Comparison of ENCODE assay signal across 11 cellular contexts in genomic region chr19:48815870-48816501, GRCh38. TPM values are rescaled to one million over a fixed set of nuclear protein-coding genes. Genes with fewer than 3 reads are reported as not detected.
DNase-seq lines count a peak whose midpoint lies in the region; ATAC-seq, FAIRE-seq and TF ChIP-seq lines count a peak whose summit lies in the region.
"Had no signal": no experiment of that assay in that cellular context is flagged by ENCODE, and none has a peak within 500 bp of the region (broad histone marks: within the 10 kb centered on the region; RNA-seq: fewer than 3 reads in every experiment).

No MANE protein-coding gene starts in this region.

- ATAC-seq in GM12878 = peak; percentile 51

- no peak for TF ChIP-seq POLR2A in GM12878 (IDR thresholded peaks at IDR 0.05; ENCODE audit: low read depth, low read length)

- peak overlapping the region; percentile 18; the same call in 1 of the 2 replicates for H3K9ac ChIP-seq in GM12878 (ENCODE audit: control insufficient read depth, insufficient read depth, low read length)
- peak overlapping the region; percentile 43 for H3K9ac ChIP-seq in mucosa of stomach (ENCODE audit: low read length)

- H3K36me3 ChIP-seq in GM12878 (ENCODE audit: control insufficient read depth in 2 of 2, insufficient read depth in 2 of 2, low read length in 1 of 2) (no peaks in the 10 kb centered on the region), mucosa of stomach (ENCODE audit: control insufficient read depth, insufficient read depth, low read length) (no peaks in the 10 kb centered on the region)

- H3K4me3 ChIP-seq in GM12878 = no peak overlapping the region
- no peak overlapping the region for H3K4me3 ChIP-seq in mucosa of stomach (ENCODE audit: low read length)

- TF ChIP-seq RAD21 in GM12878 (IDR thresholded peaks at IDR 0.05; ENCODE audit: insufficient read depth, low read depth, low read length) = no peak

- RAD21 ChIA-PET in GM12878 (lab: Charles Lee; ENCODE audit: unreplicated experiment) = interaction anchor here (0.7 to 1.1 kb wide), 2 partner anchors 20 to 21 kb away, joined by 3 to 5 read pairs; no protein-coding TSS in a partner anchor

- DNase-seq in DMS53 treated with DMSO at 0.1 percent for 48 hours (lab: John Stamatoyannopoulos, UW; ENCODE audit: unreplicated experiment) (peak; percentile 84), HuH-7.5 (ENCODE audit: low spot score) (peak; percentile 67), GM12878 (ENCODE audit: low read depth, low spot score) (no peak), NOMO-1 (lab: John Stamatoyannopoulos, UW; ENCODE audit: unreplicated experiment in 2 of 2) (no peak), AML-193 (lab: John Stamatoyannopoulos, UW) (no peak), D341Med (ENCODE audit: low spot score) (no peak)
- no peak for DNase-seq in activated CD8-positive, alpha-beta memory T cell treated with anti-CD3 and anti-CD28 coated beads, Interleukin-2, amount 50 U/mL, for 4 hours
- DNase-seq: nucleus accumbens; stimulated activated naive B cell treated with anti-CD40 and anti-IgM and Interleukin-4, amounts not matched to agents 10 μg/mL and 1 μg/mL and 100 μg/mL, for 72 hours had no signal

- POLR2A ChIA-PET in GM12878 (lab: Charles Lee) = interaction anchor here (0.6 to 1.4 kb wide), 7 partner anchors 10 to 637 kb away, joined by 3 to 4 read pairs (median 4); no protein-coding TSS in a partner anchor

- 23% methylated on average over 14 of the region's 14 CpGs for WGBS in GM12878 (ENCODE audit: insufficient coverage, insufficient replicate concordance, low lambda C conversion rate, missing lambda C conversion rate)

- no peaks in the 10 kb centered on the region for H4K20me1 ChIP-seq in GM12878 (ENCODE audit: control insufficient read depth, insufficient read depth)

- peak overlapping the region; percentile 40 for H2AFZ ChIP-seq in GM12878 (ENCODE audit: control insufficient read depth, low read depth, low read length)

- FAIRE-seq in GM12878 (lab: Jason Lieb, UNC) = no peak
- FAIRE-seq: GM19239 had no signal

- peak in 1 of 3 experiments; percentile 10; a peak in 1 of 6 replicates for TF ChIP-seq CTCF in GM12878 (IDR thresholded peaks at IDR 0.05 in 2 of 3, conservative IDR thresholded peaks at IDR 0.05 in 1 of 3; ENCODE audit: control insufficient read depth in 2 of 3, extremely low read depth in 1 of 3, insufficient read depth in 1 of 3, low read depth in 3 of 3, low read length in 3 of 3)

- H3K4me2 ChIP-seq in GM12878 (ENCODE audit: control insufficient read depth, insufficient read depth) = no peak overlapping the region

- H3K27me3 ChIP-seq in GM12878 (replicated peaks in 1 of 2; ENCODE audit: control insufficient read depth in 2 of 2, insufficient read depth in 2 of 2, low read length in 1 of 2) (no peaks in the 10 kb centered on the region), mucosa of stomach (ENCODE audit: control insufficient read depth, insufficient read depth, low read length) (no peaks in the 10 kb centered on the region)

- no TSS peak for BruUV-seq in GM12878 (replicated peaks; lab: Mats Ljungman, UMichigan)

- SMC1A ChIA-PET in GM12878 (lab: Charles Lee; ENCODE audit: uncharacterized antibody, unreplicated experiment) = interaction anchor here (0.9 to 1.8 kb wide), 3 partner anchors 21 to 155 kb away, joined by 3 to 5 read pairs (median 4); no protein-coding TSS in a partner anchor

- H3K27ac ChIP-seq in GM12878 (ENCODE audit: control insufficient read depth, insufficient read depth) = peak overlapping the region; percentile 59

- H3K4me1 ChIP-seq in GM12878 (ENCODE audit: control insufficient read depth, insufficient read depth, low read length) (peaks cover 12% of the 10 kb centered on the region; the same call in 1 of the 2 replicates), mucosa of stomach (ENCODE audit: control insufficient read depth, insufficient read depth, low read length) (peaks cover 25% of the 10 kb centered on the region)

- no peaks in the 10 kb centered on the region for H3K9me3 ChIP-seq in GM12878 (replicated peaks; ENCODE audit: control insufficient read depth, insufficient read depth, low read length)
- H3K9me3 ChIP-seq in mucosa of stomach (ENCODE audit: control insufficient read depth, low read length) = no peaks in the 10 kb centered on the region

- no peaks in the 10 kb centered on the region for H3K79me2 ChIP-seq in GM12878 (ENCODE audit: control insufficient read depth, insufficient read depth, low read length)

- intact Hi-C loops in GM12878 (cut with micrococcal nuclease; ENCODE audit: unreplicated experiment) = loop anchor here (2.0 kb wide), 1 partner anchor 19 kb away; no protein-coding TSS in a partner anchor

- in situ Hi-C loops in GM12878 (cut with MboI) = no loop called here

- CTCF ChIA-PET in GM12878 (lab: Yijun Ruan, JAX) = interaction anchor here (0.7 to 2.3 kb wide), 10 partner anchors 9 to 155 kb away, joined by 3 to 12 read pairs (median 6); partner anchors contain the start of gene HSD17B14

- TF ChIP-seq EP300 in GM12878 (IDR thresholded peaks at IDR 0.05; ENCODE audit: borderline replicate concordance in 1 of 2, control insufficient read depth in 1 of 2, low read depth in 2 of 2, low read length in 2 of 2) = no peak

RNA-seq across cellular contexts. Expression of gene BCAT2, which starts 5.2 kb away (rescaled TPM):
- total RNA-seq in GM12878 (2013; cell fraction: nucleolus; rRNA removed) = 49.5 and 51.4 TPM in 2 replicates
- total RNA-seq in GM12878 (2014; rRNA removed) (60.0 and 65.3 TPM in 2 replicates), GM12878 (2014; rRNA removed; fragmentation: Illumina TruSeq; extraction: Trizol) (29.4 and 30.7 TPM in 2 replicates), GM12878 (2021) (72.2 and 75.4 TPM in 2 replicates)
- polyA plus RNA-seq in GM12878 (2011; ENCODE audit: low read depth) = 18.9 TPM
- polyA plus RNA-seq in GM12878 (2011; rRNA removed) (16.3 and 37.0 TPM in 2 replicates), GM12878 (2014; fragmentation: Illumina TruSeq; extraction: Trizol) (15.5 and 47.0 TPM in 2 replicates), GM12878 (2014; fragmentation: Nextera tagmentation; extraction: Ambion mirVana) (10 to 100 TPM in 1 of 2 experiments, 1 to 10 TPM in 1; 4.2 to 11.0 TPM), GM12878 (2014; rRNA removed) (85.7 and 86.9 TPM in 2 replicates), GM12878 (2016; fragmentation: Nextera tagmentation; extraction: Ambion mirVana) (10 to 100 TPM; 98.2 to 98.5 TPM)
- 65.5 and 89.8 TPM in 2 replicates for polyA plus RNA-seq in GM12878 (2011; cell fraction: cytosol; rRNA removed)
- 78.1 and 88.8 TPM in 2 replicates for polyA plus RNA-seq in GM12878 (2011; cell fraction: nucleus; rRNA removed)
- 37.2 and 48.3 TPM in 2 replicates for polyA plus RNA-seq in GM12878 (2012)
- polyA minus RNA-seq in GM12878 (2011; rRNA and poly(A)+ RNA removed) = 24.2 and 43.5 TPM in 2 replicates
- polyA minus RNA-seq in GM12878 (2011; cell fraction: cytosol; rRNA and poly(A)+ RNA removed) = 16.8 and 22.1 TPM in 2 replicates
- polyA minus RNA-seq in GM12878 (2011; cell fraction: nucleus; rRNA and poly(A)+ RNA removed) = 6.2 and 17.4 TPM in 2 replicates

RNA-seq across cellular contexts. Expression of gene HSD17B14, which starts 20.3 kb away (rescaled TPM):
- total RNA-seq in GM12878 (2013; cell fraction: nucleolus; rRNA removed) = 7.2 and 8.7 TPM in 2 replicates
- total RNA-seq in GM12878 (2014; rRNA removed) (0.28 and 0.98 TPM in 2 replicates), GM12878 (2014; rRNA removed; fragmentation: Illumina TruSeq; extraction: Trizol) (0.36 and 0.46 TPM in 2 replicates), GM12878 (2021) (1.4 TPM in 2 replicates)
- 3.9 TPM for polyA plus RNA-seq in GM12878 (2011; ENCODE audit: low read depth)
- polyA plus RNA-seq in GM12878 (2011; rRNA removed) (1.6 and 4.1 TPM in 2 replicates), GM12878 (2014; fragmentation: Illumina TruSeq; extraction: Trizol) (0.31 TPM in 1 of 2 replicates, not detected in the other), GM12878 (2014; fragmentation: Nextera tagmentation; extraction: Ambion mirVana) (under 1 TPM; 0.21 to 0.26 TPM), GM12878 (2014; rRNA removed) (1.4 and 2.1 TPM in 2 replicates), GM12878 (2016; fragmentation: Nextera tagmentation; extraction: Ambion mirVana) (1 to 10 TPM in 1 of 2 experiments, under 1 TPM in 1; 0.87 to 1.3 TPM)
- polyA plus RNA-seq in GM12878 (2011; cell fraction: cytosol; rRNA removed) = 5.3 and 6.6 TPM in 2 replicates
- 4.7 and 7.2 TPM in 2 replicates for polyA plus RNA-seq in GM12878 (2011; cell fraction: nucleus; rRNA removed)
- 7.3 and 8.0 TPM in 2 replicates for polyA plus RNA-seq in GM12878 (2012)
- polyA minus RNA-seq in GM12878 (2011; rRNA and poly(A)+ RNA removed) = 0.73 and 2.9 TPM in 2 replicates
- polyA minus RNA-seq in GM12878 (2011; cell fraction: cytosol; rRNA and poly(A)+ RNA removed) = not detected in 2 replicates
- 0.97 and 1.1 TPM in 2 replicates for polyA minus RNA-seq in GM12878 (2011; cell fraction: nucleus; rRNA and poly(A)+ RNA removed)

RNA-seq across cellular contexts. Expression of gene PLEKHA4, which starts 52.4 kb away (rescaled TPM):
- total RNA-seq in GM12878 (2013; cell fraction: nucleolus; rRNA removed) = 1.8 and 2.3 TPM in 2 replicates
- total RNA-seq in GM12878 (2014; rRNA removed) (5.0 and 7.5 TPM in 2 replicates), GM12878 (2014; rRNA removed; fragmentation: Illumina TruSeq; extraction: Trizol) (3.1 and 3.3 TPM in 2 replicates), GM12878 (2021) (6.5 and 7.1 TPM in 2 replicates)
- polyA plus RNA-seq in GM12878 (2011; ENCODE audit: low read depth) = 4.3 TPM
- polyA plus RNA-seq in GM12878 (2011; rRNA removed) (1.9 and 2.3 TPM in 2 replicates), GM12878 (2014; fragmentation: Illumina TruSeq; extraction: Trizol) (1.5 and 3.5 TPM in 2 replicates), GM12878 (2014; fragmentation: Nextera tagmentation; extraction: Ambion mirVana) (under 1 TPM in 1 of 2 experiments, not detected in 1; 0.13 TPM), GM12878 (2014; rRNA removed) (5.4 and 6.4 TPM in 2 replicates), GM12878 (2016; fragmentation: Nextera tagmentation; extraction: Ambion mirVana) (10 to 100 TPM in 1 of 2 experiments, 1 to 10 TPM in 1; 7.8 to 10.0 TPM)
- polyA plus RNA-seq in GM12878 (2011; cell fraction: cytosol; rRNA removed) = 2.1 and 2.8 TPM in 2 replicates
- polyA plus RNA-seq in GM12878 (2011; cell fraction: nucleus; rRNA removed) = 1.7 and 3.2 TPM in 2 replicates
- polyA plus RNA-seq in GM12878 (2012) = 13.4 and 14.8 TPM in 2 replicates
- polyA minus RNA-seq in GM12878 (2011; rRNA and poly(A)+ RNA removed) = 0.66 and 0.82 TPM in 2 replicates
- polyA minus RNA-seq in GM12878 (2011; cell fraction: cytosol; rRNA and poly(A)+ RNA removed) = 1.4 TPM in 1 of 2 replicates, not detected in the other
- 0.36 and 1.4 TPM in 2 replicates for polyA minus RNA-seq in GM12878 (2011; cell fraction: nucleus; rRNA and poly(A)+ RNA removed)

RNA-seq across cellular contexts. Expression of gene PPP1R15A, which starts 56.2 kb away (rescaled TPM):
- total RNA-seq in GM12878 (2013; cell fraction: nucleolus; rRNA removed) = 90.5 and 94.5 TPM in 2 replicates
- total RNA-seq in GM12878 (2014; rRNA removed) (23.9 and 26.3 TPM in 2 replicates), GM12878 (2014; rRNA removed; fragmentation: Illumina TruSeq; extraction: Trizol) (21.0 and 22.2 TPM in 2 replicates), GM12878 (2021) (30.0 and 30.6 TPM in 2 replicates)
- polyA plus RNA-seq in GM12878 (2011; ENCODE audit: low read depth) = 32.8 TPM
- polyA plus RNA-seq in GM12878 (2011; rRNA removed) (18.6 and 19.1 TPM in 2 replicates), GM12878 (2014; fragmentation: Illumina TruSeq; extraction: Trizol) (28.0 and 29.9 TPM in 2 replicates), GM12878 (2014; fragmentation: Nextera tagmentation; extraction: Ambion mirVana) (under 1 TPM; 0.68 to 0.90 TPM), GM12878 (2014; rRNA removed) (28.5 and 29.0 TPM in 2 replicates), GM12878 (2016; fragmentation: Nextera tagmentation; extraction: Ambion mirVana) (10 to 100 TPM; 44.1 to 50.8 TPM)
- polyA plus RNA-seq in GM12878 (2011; cell fraction: cytosol; rRNA removed) = 16.9 and 21.8 TPM in 2 replicates
- 34.4 and 42.1 TPM in 2 replicates for polyA plus RNA-seq in GM12878 (2011; cell fraction: nucleus; rRNA removed)
- polyA plus RNA-seq in GM12878 (2012) = 64.8 and 69.0 TPM in 2 replicates
- 11.3 and 16.8 TPM in 2 replicates for polyA minus RNA-seq in GM12878 (2011; rRNA and poly(A)+ RNA removed)
- polyA minus RNA-seq in GM12878 (2011; cell fraction: cytosol; rRNA and poly(A)+ RNA removed) = 7.4 and 12.2 TPM in 2 replicates
- polyA minus RNA-seq in GM12878 (2011; cell fraction: nucleus; rRNA and poly(A)+ RNA removed) = 19.8 and 24.3 TPM in 2 replicates

Comparison
In these comparisons a context has a peak if more than half of its experiments do, and no peak if none do; other contexts are left out.
1. DNase-seq: peak in DMS53 treated with DMSO at 0.1 percent for 48 hours (single experiment) and HuH-7.5 (single experiment); none in GM12878 (single experiment), activated CD8-positive, alpha-beta memory T cell treated with anti-CD3 and anti-CD28 coated beads, Interleukin-2, amount 50 U/mL, for 4 hours (single experiment), NOMO-1 (0 of 2), AML-193 (0 of 2) and D341Med (single experiment).